ENCODE assay signal across 1 cellular context in genomic region chr1:45718289-45718688, GRCh38.
TF ChIP-seq lines count a peak whose summit lies in the region.

No MANE protein-coding gene starts in this region.

TF ChIP-seq in WTC11, 78 proteins besides CTCF, POLR2A, EP300 and RAD21 (continued from another document):
- TF ChIP-seq E2F4 (CRISPR knock-in tag; IDR thresholded peaks at IDR 0.05; ENCODE audit: borderline replicate concordance, low read depth) = no peak
- TF ChIP-seq ARID4B (CRISPR knock-in tag; IDR thresholded peaks at IDR 0.05; ENCODE audit: borderline replicate concordance) = no peak
